Comparison of ENCODE assay signal across 8 cellular contexts in genomic region chr5:137734962-137735530, GRCh38. TPM values are rescaled to one million over a fixed set of nuclear protein-coding genes. Genes with fewer than 3 reads are reported as not detected.
A peak's percentile ranks its signal among the peaks of the same experiment; 100 is the strongest.
DNase-seq lines count a peak whose midpoint lies in the region; ATAC-seq and TF ChIP-seq lines count a peak whose summit lies in the region.

No MANE protein-coding gene starts in this region.

- H3K36me3 ChIP-seq in osteoblast (ENCODE audit: insufficient read depth, low read length), result no peaks in the 10 kb centered on the region

- peak overlapping the region; percentile 26 for H3K27ac ChIP-seq in osteoblast (ENCODE audit: low read depth, low read length)

- peaks cover 5% of the 10 kb centered on the region for H3K36me3 Mint-ChIP-seq in activated CD4-positive, alpha-beta memory T cell treated with anti-CD3 and anti-CD28 coated beads for 36 hours

- H4K20me1 ChIP-seq in osteoblast (ENCODE audit: insufficient read depth, low read length), result no peaks in the 10 kb centered on the region

- H3K27me3 ChIP-seq in osteoblast (ENCODE audit: insufficient read depth, low read length), result no peaks in the 10 kb centered on the region

- H3K9me3 Mint-ChIP-seq in activated CD4-positive, alpha-beta memory T cell treated with anti-CD3 and anti-CD28 coated beads for 36 hours, result peaks cover 7% of the 10 kb centered on the region

- DNase-seq in NCI-H748 (lab: John Stamatoyannopoulos, UW; ENCODE audit: unreplicated experiment) (peak; percentile 39), NCI-H748 treated with DMSO at 0.1 percent for 48 hours (lab: John Stamatoyannopoulos, UW) (no peak), head of caudate nucleus (peak in 37 of 42 donors; percentile 13 to 67 (median 40)), osteoblast (ENCODE audit: insufficient read length, low spot score, missing footprints) (peak; percentile 58)
- peak; percentile 22 for DNase-seq in activated CD4-positive, alpha-beta memory T cell treated with anti-CD3 and anti-CD28 coated beads for 36 hours

- CTCF ChIA-PET in activated CD4-positive, alpha-beta memory T cell treated with anti-CD3 and anti-CD28 coated beads for 36 hours (lab: Charles Lee), result interaction anchor here (0.7 to 9.7 kb wide), 9 partner anchors 9 to 106 kb away, joined by 3 to 88 read pairs (median 7); no protein-coding TSS in a partner anchor

- no peaks in the 10 kb centered on the region for H3K79me2 ChIP-seq in osteoblast (ENCODE audit: insufficient read depth, low read length)

- peak overlapping the region; percentile 69 for H3K4me3 ChIP-seq in osteoblast (ENCODE audit: insufficient read depth, low read length)

- intact Hi-C loops in activated CD4-positive, alpha-beta memory T cell treated with anti-CD3 and anti-CD28 coated beads for 36 hours (cut with micrococcal nuclease), result loop anchor here (10.0 kb wide), 1 partner anchor 1700 kb away; no protein-coding TSS in a partner anchor
- intact Hi-C loops in head of caudate nucleus (cut with DNase I), result no loop called here

- TF ChIP-seq CTCF in osteoblast (IDR thresholded peaks at IDR 0.05; ENCODE audit: extremely low read depth, low read depth, low read length), result no peak

- no peaks in the 10 kb centered on the region for H3K9me3 ChIP-seq in osteoblast (ENCODE audit: low read depth, low read length)

- no peak overlapping the region for H3K4me3 Mint-ChIP-seq in activated CD4-positive, alpha-beta memory T cell treated with anti-CD3 and anti-CD28 coated beads for 36 hours

- H3K4me2 ChIP-seq in osteoblast (ENCODE audit: insufficient read depth, low read length), result peak overlapping the region; percentile 95

- H3K4me1 Mint-ChIP-seq in activated CD4-positive, alpha-beta memory T cell treated with anti-CD3 and anti-CD28 coated beads for 36 hours (ENCODE audit: low read depth), result peaks cover 38% of the 10 kb centered on the region

- peak overlapping the region; percentile 85 for H2AFZ ChIP-seq in osteoblast (ENCODE audit: low read length)

- POLR2A ChIA-PET in activated CD4-positive, alpha-beta memory T cell treated with anti-CD3 and anti-CD28 coated beads for 36 hours (lab: Charles Lee), result interaction anchor here (1.7 to 2.1 kb wide), 2 partner anchors 19 to 21 kb away, joined by 6 to 9 read pairs; partner anchors contain the start of gene HNRNPA0

- no peaks in the 10 kb centered on the region for H3K27me3 Mint-ChIP-seq in activated CD4-positive, alpha-beta memory T cell treated with anti-CD3 and anti-CD28 coated beads for 36 hours

- ATAC-seq in HG02884 (IDR thresholded peaks at IDR 0.05; ENCODE audit: unreplicated experiment), result peak; percentile 2
- ATAC-seq in GM18870 (IDR thresholded peaks at IDR 0.05; ENCODE audit: unreplicated experiment), result no peak
- no peak for ATAC-seq in GM21786 (IDR thresholded peaks at IDR 0.05; ENCODE audit: unreplicated experiment)

- H3K4me1 ChIP-seq in osteoblast (ENCODE audit: insufficient read depth, low read length), result peaks cover 40% of the 10 kb centered on the region

- H3K27ac Mint-ChIP-seq in activated CD4-positive, alpha-beta memory T cell treated with anti-CD3 and anti-CD28 coated beads for 36 hours, result no peak overlapping the region

RNA-seq across cellular contexts. Expression of gene KLHL3, which starts 0.8 kb away (rescaled TPM):
- 1 to 10 TPM; 3.0 to 3.4 TPM for total RNA-seq in activated CD4-positive, alpha-beta memory T cell treated with anti-CD3 and anti-CD28 coated beads for 36 hours
- 6.2 and 7.1 TPM in 2 replicates for total RNA-seq in osteoblast

RNA-seq across cellular contexts. Expression of gene HNRNPA0, which starts 19.1 kb away (rescaled TPM):
- total RNA-seq in activated CD4-positive, alpha-beta memory T cell treated with anti-CD3 and anti-CD28 coated beads for 36 hours, result 10 to 100 TPM; 29.2 to 29.6 TPM
- 24.2 TPM in 2 replicates for total RNA-seq in osteoblast
